ENCODE assay signal across 1 cellular context in genomic region chr9:123556464-123557435, GRCh38.
TF ChIP-seq lines count a peak whose summit lies in the region.

No MANE protein-coding gene starts in this region.

TF ChIP-seq in K562, 482 proteins besides CTCF, POLR2A, EP300 and RAD21 (continued from another document and continues in another):
- TF ChIP-seq HES1 (IDR thresholded peaks at IDR 0.05; ENCODE audit: low read depth): no peak
- TF ChIP-seq HDAC1 (IDR thresholded peaks at IDR 0.05): no peak
- TF ChIP-seq NFATC3 (IDR thresholded peaks at IDR 0.05): no peak
- TF ChIP-seq PHB2 (IDR thresholded peaks at IDR 0.05; ENCODE audit: low read depth): no peak
- TF ChIP-seq ZNF780A (CRISPR knock-in tag; IDR thresholded peaks at IDR 0.05): no peak
- TF ChIP-seq ZNF639 (CRISPR knock-in tag; conservative IDR thresholded peaks at IDR 0.05 in 1 of 2, IDR thresholded peaks at IDR 0.05 in 1 of 2): no peak
- TF ChIP-seq HNRNPK (IDR thresholded peaks at IDR 0.05; ENCODE audit: low read depth, low read length, poor library complexity, severe bottlenecking): no peak
- no peak for TF ChIP-seq FOXP4 (CRISPR knock-in tag; IDR thresholded peaks at IDR 0.05; ENCODE audit: borderline replicate concordance)
- no peak for TF ChIP-seq ETS1 (conservative IDR thresholded peaks at IDR 0.05; ENCODE audit: control insufficient read depth, low read depth, low read length)
- no peak for TF ChIP-seq ZFP36 (IDR thresholded peaks at IDR 0.05; ENCODE audit: low read depth, low read length, partially characterized antibody)
- TF ChIP-seq LARP7 (IDR thresholded peaks at IDR 0.05): no peak
- TF ChIP-seq IRF2 (CRISPR knock-in tag; IDR thresholded peaks at IDR 0.05): no peak
- no peak for TF ChIP-seq TEAD2 (tag; IDR thresholded peaks at IDR 0.05)
- TF ChIP-seq ZBTB1 (CRISPR knock-in tag; IDR thresholded peaks at IDR 0.05; ENCODE audit: borderline replicate concordance, low read depth): peak; percentile 90; the same call in 1 of the 2 replicates
- TF ChIP-seq U2AF2 (optimal IDR thresholded peaks at IDR 0.05; ENCODE audit: low read depth, low read length): no peak
- no peak for TF ChIP-seq KLF16 (IDR thresholded peaks at IDR 0.05)
- no peak for TF ChIP-seq KAT7 (CRISPR knock-in tag; IDR thresholded peaks at IDR 0.05; ENCODE audit: borderline replicate concordance)
- no peak for TF ChIP-seq ID3 (CRISPR knock-in tag; IDR thresholded peaks at IDR 0.05)
- TF ChIP-seq ID3 (tag; IDR thresholded peaks at IDR 0.05): no peak
- TF ChIP-seq L3MBTL2 (IDR thresholded peaks at IDR 0.05): peak; percentile 87
- no peak for TF ChIP-seq ZNF830 (CRISPR knock-in tag; IDR thresholded peaks at IDR 0.05)
- TF ChIP-seq ZC3H11A (IDR thresholded peaks at IDR 0.05; ENCODE audit: low read depth, low read length): no peak
- TF ChIP-seq NEUROD1 (IDR thresholded peaks at IDR 0.05; ENCODE audit: borderline replicate concordance, low read depth, low read length, partially characterized antibody): no peak
- TF ChIP-seq MCM7 (IDR thresholded peaks at IDR 0.05): no peak
- TF ChIP-seq XRCC3 (IDR thresholded peaks at IDR 0.05): no peak
- TF ChIP-seq POLR2H (tag; IDR thresholded peaks at IDR 0.05; ENCODE audit: low read depth): no peak
- TF ChIP-seq FOXJ3 (CRISPR knock-in tag; IDR thresholded peaks at IDR 0.05): no peak
- TF ChIP-seq KDM4B (IDR thresholded peaks at IDR 0.05; ENCODE audit: borderline replicate concordance in 2 of 2, low read depth in 1 of 2): no peak
- TF ChIP-seq CEBPG (CRISPR knock-in tag; IDR thresholded peaks at IDR 0.05): peak; percentile 45; the same call in 1 of the 2 replicates
- no peak for TF ChIP-seq CEBPG (tag; conservative IDR thresholded peaks at IDR 0.05 in 1 of 2, IDR thresholded peaks at IDR 0.05 in 1 of 2)
- no peak for TF ChIP-seq BRCA1 (IDR thresholded peaks at IDR 0.05)
- TF ChIP-seq BRCA1 (CRISPR knock-in tag; IDR thresholded peaks at IDR 0.05): no peak
- TF ChIP-seq PREB (CRISPR knock-in tag; IDR thresholded peaks at IDR 0.05): no peak
- TF ChIP-seq PML (IDR thresholded peaks at IDR 0.05; ENCODE audit: low read length): no peak
- TF ChIP-seq MBD1 (CRISPR knock-in tag; IDR thresholded peaks at IDR 0.05): no peak
- TF ChIP-seq GTF2A2 (tag; IDR thresholded peaks at IDR 0.05): no peak
- TF ChIP-seq BRF2 (IDR thresholded peaks at IDR 0.05; ENCODE audit: borderline replicate concordance, insufficient read depth, insufficient read length): no peak
- TF ChIP-seq XRCC4 (IDR thresholded peaks at IDR 0.05; ENCODE audit: extremely low read depth, insufficient read depth, insufficient read length): no peak
- TF ChIP-seq GTF2E2 (tag; IDR thresholded peaks at IDR 0.05): no peak
- no peak for TF ChIP-seq KDM2B (CRISPR knock-in tag; IDR thresholded peaks at IDR 0.05)
- no peak for TF ChIP-seq CC2D1A (IDR thresholded peaks at IDR 0.05)
- TF ChIP-seq ZFPM2 (CRISPR knock-in tag; IDR thresholded peaks at IDR 0.05): no peak
- no peak for TF ChIP-seq ARID3B (CRISPR knock-in tag; IDR thresholded peaks at IDR 0.05; ENCODE audit: borderline replicate concordance)
- no peak for TF ChIP-seq RBBP5 (IDR thresholded peaks at IDR 0.05; ENCODE audit: borderline replicate concordance, insufficient read depth, low read length, poor library complexity, severe bottlenecking)
- no peak for TF ChIP-seq ATF1 (CRISPR knock-in tag; IDR thresholded peaks at IDR 0.05)
- 0 out of 2 replicates have a peak, but pooled peaks have one; percentile 17 for TF ChIP-seq ATF1 (tag; IDR thresholded peaks at IDR 0.05)
- TF ChIP-seq DNMT1 (IDR thresholded peaks at IDR 0.05): no peak
- no peak for TF ChIP-seq ZNF695 (CRISPR knock-in tag; IDR thresholded peaks at IDR 0.05)
- TF ChIP-seq NUFIP1 (IDR thresholded peaks at IDR 0.05; ENCODE audit: partially characterized antibody): no peak
- TF ChIP-seq KAT8 (IDR thresholded peaks at IDR 0.05; ENCODE audit: low read depth): no peak
- no peak for TF ChIP-seq SIRT6 (IDR thresholded peaks at IDR 0.05; ENCODE audit: low read depth, low read length)
- TF ChIP-seq ZNF398 (CRISPR knock-in tag; IDR thresholded peaks at IDR 0.05): no peak
- no peak for TF ChIP-seq HINFP (tag; conservative IDR thresholded peaks at IDR 0.05; ENCODE audit: low read depth)
- no peak for TF ChIP-seq HEY1 (CRISPR knock-in tag; IDR thresholded peaks at IDR 0.05; ENCODE audit: borderline replicate concordance)
- TF ChIP-seq ATF7 (IDR thresholded peaks at IDR 0.05): no peak
- no peak for TF ChIP-seq FOXK2 (conservative IDR thresholded peaks at IDR 0.05 in 1 of 2, IDR thresholded peaks at IDR 0.05 in 1 of 2; ENCODE audit: low read depth in 2 of 2)
- no peak for TF ChIP-seq TEAD1 (CRISPR knock-in tag; IDR thresholded peaks at IDR 0.05)
- no peak for TF ChIP-seq ELK1 (CRISPR knock-in tag; IDR thresholded peaks at IDR 0.05)
- no peak for TF ChIP-seq ZNF717 (CRISPR knock-in tag; IDR thresholded peaks at IDR 0.05)
- no peak for TF ChIP-seq CREBBP (IDR thresholded peaks at IDR 0.05; ENCODE audit: low read depth, low read length)
- no peak for TF ChIP-seq MAFG (tag; conservative IDR thresholded peaks at IDR 0.05)
- 0 out of 2 replicates have a peak, but pooled peaks have one; percentile 27 for TF ChIP-seq SMARCA4 (IDR thresholded peaks at IDR 0.05)
